11 cellular contexts compared by ENCODE assay signal in the genomic region with DNA sequence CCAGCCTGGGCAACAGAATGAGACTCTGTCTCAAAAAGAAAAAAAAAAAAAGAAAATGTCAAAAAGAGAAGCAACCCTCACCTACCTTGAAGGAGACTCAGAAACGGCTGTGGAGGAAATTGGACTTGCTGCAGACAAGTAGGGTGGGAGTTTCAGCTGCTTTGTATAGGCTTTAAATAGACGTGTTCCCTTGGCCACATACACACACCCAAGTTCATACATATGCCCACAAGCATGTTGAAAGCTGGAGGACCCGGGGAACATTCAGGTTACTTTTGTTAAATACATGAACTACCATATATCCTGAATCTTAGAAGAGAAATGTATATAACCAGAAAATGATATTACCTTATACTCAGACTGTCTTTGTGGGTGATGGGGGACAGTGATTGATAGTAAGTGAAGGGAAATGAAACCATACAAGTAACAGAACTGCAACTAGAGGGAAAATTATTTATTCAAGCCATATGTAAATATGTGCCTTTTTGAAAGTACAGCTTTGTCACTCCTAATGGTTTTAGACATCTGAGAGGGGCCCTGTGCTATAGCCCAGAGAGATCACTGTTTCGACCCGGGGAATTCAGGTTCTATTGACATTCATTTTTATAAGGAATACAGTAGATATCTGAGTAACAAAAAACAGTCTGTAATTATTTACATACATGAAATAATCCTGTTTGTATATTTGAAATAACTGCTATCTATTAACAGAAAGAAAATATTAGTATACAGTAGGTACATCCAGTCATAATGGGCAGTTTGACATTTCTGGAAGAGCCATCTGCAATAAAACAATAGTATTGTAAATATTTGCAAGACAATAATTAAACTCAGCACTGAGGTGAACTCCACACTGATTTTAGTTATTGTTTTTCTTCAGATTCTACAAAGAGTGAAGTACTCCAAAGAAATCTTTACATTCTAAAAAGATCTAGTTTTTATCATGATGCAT. TPM values are rescaled to one million over a fixed set of nuclear protein-coding genes. Genes with fewer than 3 reads are reported as not detected.
DNase-seq lines count a peak whose midpoint lies in the region; ATAC-seq and TF ChIP-seq lines count a peak whose summit lies in the region.
"Had no signal": no experiment of that assay in that cellular context is flagged by ENCODE, and none has a peak within 500 bp of the region (broad histone marks: within the 10 kb centered on the region; RNA-seq: fewer than 3 reads in every experiment).

No MANE protein-coding gene starts in this region.

- intact Hi-C loops in right cardiac atrium (cut with DNase I) = no loop called here
- intact Hi-C loops in left lung (cut with DNase I) = no loop called here

- H3K4me1 Mint-ChIP-seq in naive B cell = peaks cover 36 to 56% (median 53%) of the 10 kb centered on the region in 3 donors

- no peaks in the 10 kb centered on the region for H3K27me3 Mint-ChIP-seq in naive B cell

- H3K4me3 Mint-ChIP-seq in naive B cell = peak overlapping the region; percentile 6 to 78 (median 65)

- no peaks in the 10 kb centered on the region for H3K36me3 ChIP-seq in left lung

- no peak overlapping the region for H3K4me3 ChIP-seq in right cardiac atrium (ENCODE audit: low read length)
- no peak overlapping the region for H3K4me3 ChIP-seq in left lung

- H3K27ac ChIP-seq in right cardiac atrium (ENCODE audit: low read length) (no peak overlapping the region), left lung (no peak overlapping the region)

- H3K27ac Mint-ChIP-seq in naive B cell = peak overlapping the region; percentile 39 to 96 (median 92)

- DNase-seq in naive B cell (peak; percentile 63), nucleus accumbens (lab: John Stamatoyannopoulos, UW) (no peak), right cardiac atrium (no peak), left lung (no peak)
- DNase-seq in effector CD8-positive, alpha-beta T cell (lab: John Stamatoyannopoulos, UW) = no peak
- DNase-seq: kidney, NCI-H774, posterior cingulate gyrus had no signal

- H3K27me3 ChIP-seq in right cardiac atrium (ENCODE audit: control insufficient read depth, insufficient read depth) = no peaks in the 10 kb centered on the region
- H3K27me3 ChIP-seq in left lung = no peaks in the 10 kb centered on the region

- H3K9me3 ChIP-seq in right cardiac atrium (ENCODE audit: control insufficient read depth, low read length) = peaks cover 5% of the 10 kb centered on the region
- no peaks in the 10 kb centered on the region for H3K9me3 ChIP-seq in left lung

- no peak for TF ChIP-seq CTCF in left lung (IDR thresholded peaks at IDR 0.05)

- WGBS in right cardiac atrium = 83% methylated on average over 5 of the region's 5 CpGs

- H3K9me3 Mint-ChIP-seq in naive B cell = peaks cover 0 to 10% (median 4%) of the 10 kb centered on the region in 7 donors

- no peaks in the 10 kb centered on the region for H3K36me3 Mint-ChIP-seq in naive B cell

- ATAC-seq in GM18868 (IDR thresholded peaks at IDR 0.05; ENCODE audit: unreplicated experiment) = peak; percentile 86
- peak; percentile 88 for ATAC-seq in GM21723 (IDR thresholded peaks at IDR 0.05; ENCODE audit: unreplicated experiment)
- ATAC-seq in HG03378 (IDR thresholded peaks at IDR 0.05; ENCODE audit: unreplicated experiment) = peak; percentile 88
- peak; percentile 88 to 91 for ATAC-seq in naive B cell (ENCODE audit: low read depth in 2 of 2)
- ATAC-seq in right cardiac atrium = no peak
- ATAC-seq in left lung = no peak

- H3K4me1 ChIP-seq in right cardiac atrium (ENCODE audit: control insufficient read depth, insufficient read depth, low read length) = no peaks in the 10 kb centered on the region
- no peaks in the 10 kb centered on the region for H3K4me1 ChIP-seq in left lung

RNA-seq across cellular contexts. Expression of a gene that starts 48.0 kb away (rescaled TPM):
- polyA plus RNA-seq in naive B cell (ENCODE audit: low read depth in 6 of 6) = 100 to 1,000 TPM in 1 of 6 donors, 10 to 100 TPM in 5; 34.1 to 114 (median 46.4) TPM
- 10 to 100 TPM; 11.4 to 19.2 (median 12.8) TPM for total RNA-seq in right cardiac atrium
- 12.1 TPM for polyA plus RNA-seq in right cardiac atrium
- 10 to 100 TPM; 42.6 to 60.0 TPM for total RNA-seq in left lung

Comparison
In these comparisons a context has a peak if more than half of its experiments do, and no peak if none do; other contexts are left out.
1. ATAC-seq: peak in GM18868 (single experiment), GM21723 (single experiment), HG03378 (single experiment) and naive B cell (2 of 2); none in right cardiac atrium (0 of 2) and left lung (single experiment).